Comparison of ENCODE assay signal across 17 cellular contexts in the genomic region with DNA sequence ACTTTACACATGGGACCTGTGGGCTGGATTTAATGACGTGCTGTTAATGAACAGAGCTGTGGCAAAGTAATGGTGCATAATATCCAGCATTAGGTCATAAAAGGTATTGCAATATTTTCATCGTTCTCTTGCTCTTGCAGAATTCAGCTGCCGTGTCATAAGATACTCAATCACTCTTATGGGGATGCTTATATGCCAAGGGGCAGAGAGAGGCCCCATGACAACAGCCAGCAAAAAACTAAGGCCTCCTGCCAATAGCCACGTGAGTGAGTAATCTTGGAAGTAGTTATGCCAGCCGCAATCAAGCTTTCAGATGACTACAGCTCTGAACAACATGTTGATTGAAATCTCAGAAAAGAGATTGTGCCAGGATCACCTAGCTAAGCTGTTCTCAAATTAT.
DNase-seq lines count a peak whose midpoint lies in the region; ATAC-seq and TF ChIP-seq lines count a peak whose summit lies in the region.
"Had no signal": no experiment of that assay in that cellular context is flagged by ENCODE, and none has a peak within 500 bp of the region (broad histone marks: within the 10 kb centered on the region; RNA-seq: fewer than 3 reads in every experiment).

No MANE protein-coding gene starts in this region.

- no peaks in the 10 kb centered on the region for H3K9me3 Mint-ChIP-seq in MCF 10A (ENCODE audit: unreplicated experiment)
- peaks cover 13% of the 10 kb centered on the region for H3K9me3 Mint-ChIP-seq in activated CD4-positive, alpha-beta memory T cell treated with anti-CD3 and anti-CD28 coated beads for 36 hours

- CTCF ChIA-PET in MCF 10A (lab: Yijun Ruan, JAX), result interaction anchor here (0.6 kb wide), 1 partner anchor 535 kb away, joined by 3 read pairs; no protein-coding TSS in a partner anchor
- CTCF ChIA-PET in activated CD4-positive, alpha-beta memory T cell treated with anti-CD3 and anti-CD28 coated beads for 36 hours (lab: Charles Lee), result no interaction called here

- H3K36me3 Mint-ChIP-seq in MCF 10A (ENCODE audit: insufficient read depth, unreplicated experiment), result no peaks in the 10 kb centered on the region
- no peaks in the 10 kb centered on the region for H3K36me3 Mint-ChIP-seq in activated CD4-positive, alpha-beta memory T cell treated with anti-CD3 and anti-CD28 coated beads for 36 hours
- H3K36me3 Mint-ChIP-seq: IgD-negative memory B cell had no signal

- H3K27me3 ChIP-seq in breast epithelium, result no peaks in the 10 kb centered on the region
- H3K27me3 ChIP-seq: SJSA1 had no signal

- no peak overlapping the region for H3K27ac ChIP-seq in breast epithelium
- H3K27ac ChIP-seq: C4-2B, RWPE1, SJSA1 had no signal

- no peak overlapping the region for H3K27ac Mint-ChIP-seq in MCF 10A (ENCODE audit: low read depth, unreplicated experiment)
- no peak overlapping the region for H3K27ac Mint-ChIP-seq in activated CD4-positive, alpha-beta memory T cell treated with anti-CD3 and anti-CD28 coated beads for 36 hours
- H3K27ac Mint-ChIP-seq: IgD-negative memory B cell had no signal

- H3K4me3 ChIP-seq in breast epithelium, result no peak overlapping the region
- no peak overlapping the region for H3K4me3 ChIP-seq in epithelial cell of esophagus (ENCODE audit: low read length)
- H3K4me3 ChIP-seq: SJSA1 had no signal

- H3K27me3 Mint-ChIP-seq in MCF 10A (ENCODE audit: insufficient read depth, unreplicated experiment), result no peaks in the 10 kb centered on the region
- H3K27me3 Mint-ChIP-seq in activated CD4-positive, alpha-beta memory T cell treated with anti-CD3 and anti-CD28 coated beads for 36 hours, result no peaks in the 10 kb centered on the region
- H3K27me3 Mint-ChIP-seq: IgD-negative memory B cell had no signal

- intact Hi-C loops in MCF 10A (cut with micrococcal nuclease), result no loop called here
- intact Hi-C loops in breast epithelium (cut with DNase I; ENCODE audit: low total_unique reads), result no loop called here
- intact Hi-C loops in activated CD4-positive, alpha-beta memory T cell treated with anti-CD3 and anti-CD28 coated beads for 36 hours (cut with micrococcal nuclease), result no loop called here

- TF ChIP-seq CTCF in MCF 10A (IDR thresholded peaks at IDR 0.05; ENCODE audit: unreplicated experiment) (no peak), breast epithelium (IDR thresholded peaks at IDR 0.05) (no peak), epithelial cell of esophagus (IDR thresholded peaks at IDR 0.05; ENCODE audit: insufficient read depth, low read depth, low read length, missing control alignments) (no peak)

- H3K9me3 ChIP-seq in breast epithelium, result no peaks in the 10 kb centered on the region

- no peak for ATAC-seq in HG02938 (IDR thresholded peaks at IDR 0.05; ENCODE audit: unreplicated experiment)

- POLR2A ChIA-PET in MCF 10A (lab: Yijun Ruan, JAX), result no interaction called here
- POLR2A ChIA-PET in activated CD4-positive, alpha-beta memory T cell treated with anti-CD3 and anti-CD28 coated beads for 36 hours (lab: Charles Lee), result no interaction called here

- no TSS peak for BruUV-seq in MCF 10A (replicated peaks; lab: Mats Ljungman, UMichigan)

- no peak for TF ChIP-seq POLR2A in breast epithelium (IDR thresholded peaks at IDR 0.05)

- H3K4me1 Mint-ChIP-seq in MCF 10A (ENCODE audit: insufficient read depth, unreplicated experiment), result no peaks in the 10 kb centered on the region
- H3K4me1 Mint-ChIP-seq in activated CD4-positive, alpha-beta memory T cell treated with anti-CD3 and anti-CD28 coated beads for 36 hours (ENCODE audit: low read depth), result no peaks in the 10 kb centered on the region
- H3K4me1 Mint-ChIP-seq: IgD-negative memory B cell had no signal

- H3K36me3 ChIP-seq in breast epithelium, result no peaks in the 10 kb centered on the region
- H3K36me3 ChIP-seq: SJSA1 had no signal

- no peak overlapping the region for H3K4me3 Mint-ChIP-seq in MCF 10A (ENCODE audit: unreplicated experiment)
- no peak overlapping the region for H3K4me3 Mint-ChIP-seq in activated CD4-positive, alpha-beta memory T cell treated with anti-CD3 and anti-CD28 coated beads for 36 hours
- H3K4me3 Mint-ChIP-seq: IgD-negative memory B cell had no signal

- no peaks in the 10 kb centered on the region for H3K4me1 ChIP-seq in breast epithelium
- H3K4me1 ChIP-seq: SJSA1 had no signal

- DNase-seq in MCF 10A (ENCODE audit: unreplicated experiment) (peak; percentile 58), breast epithelium (ENCODE audit: low spot score in 2 of 2) (no peak), T1000 (lab: John Stamatoyannopoulos, UW) (peak; percentile 42), epithelial cell of esophagus (ENCODE audit: low read depth) (peak; percentile 43), AG20443 (ENCODE audit: low spot score) (no peak), HPDE6-E6E7 (ENCODE audit: extremely low spot score) (no peak)
- DNase-seq in activated CD4-positive, alpha-beta memory T cell treated with anti-CD3 and anti-CD28 coated beads for 36 hours, result no peak
- DNase-seq: COR-L47, DMS153, EL, NCI-H1048, NCI-H2107 had no signal

Comparison
In these comparisons a context has a peak if more than half of its experiments do, and no peak if none do; other contexts are left out.
1. DNase-seq: peak in MCF 10A (single experiment), T1000 (single experiment) and epithelial cell of esophagus (single experiment); none in breast epithelium (0 of 2), AG20443 (single experiment), HPDE6-E6E7 (single experiment) and activated CD4-positive, alpha-beta memory T cell treated with anti-CD3 and anti-CD28 coated beads for 36 hours (single experiment).